Comparison of ENCODE assay signal across 11 cellular contexts in the genomic region with DNA sequence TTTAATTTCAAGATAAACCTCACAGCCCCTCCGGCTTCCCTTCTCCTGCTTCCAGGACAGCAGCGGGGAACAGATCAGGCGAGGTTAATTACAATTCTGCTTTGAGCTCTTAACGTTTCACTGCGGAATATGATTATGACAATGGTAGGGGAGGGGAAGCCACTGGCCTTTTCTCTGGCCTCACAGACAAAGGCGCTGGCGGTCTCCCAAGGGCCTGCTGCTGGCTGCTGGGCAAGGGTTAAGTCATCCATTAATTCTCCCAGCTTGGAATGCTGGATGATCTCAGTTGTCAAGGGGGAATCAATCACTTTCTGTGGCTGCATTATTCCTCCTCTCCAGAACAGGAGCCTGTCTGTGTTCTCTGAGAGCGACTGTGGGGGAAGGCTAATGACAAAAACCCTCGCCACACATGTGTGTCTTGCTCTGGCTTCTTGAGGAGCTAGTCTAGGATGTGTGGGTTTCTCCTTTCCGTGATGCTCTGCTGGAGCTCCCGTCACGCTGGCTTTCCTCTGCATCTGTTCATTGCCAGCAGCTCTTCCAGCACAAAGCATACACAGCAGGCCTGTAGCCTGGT.
DNase-seq lines count a peak whose midpoint lies in the region; ATAC-seq and TF ChIP-seq lines count a peak whose summit lies in the region.
"Had no signal": no experiment of that assay in that cellular context is flagged by ENCODE, and none has a peak within 500 bp of the region (broad histone marks: within the 10 kb centered on the region; RNA-seq: fewer than 3 reads in every experiment).

No MANE protein-coding gene starts in this region.

- H3K36me3 ChIP-seq in HUES64 (ENCODE audit: insufficient read depth, low read length) = peaks cover 15% of the 10 kb centered on the region

- H3K4me1 ChIP-seq in HUES64 (ENCODE audit: insufficient read depth, low read length) = 0 out of 2 replicates have a peak, but pooled peaks cover 4% of the 10 kb centered on the region

- peak overlapping the region; percentile 40; the same call in 1 of the 2 replicates for H3K27ac ChIP-seq in HUES64 (ENCODE audit: low read depth, low read length)

- DNase-seq in AG10803 (ENCODE audit: low read depth) (peak; percentile 88), cardiac fibroblast (ENCODE audit: low read depth in 2 of 2) (peak; percentile 62 to 65), NCI-H2029 treated with DMSO at 0.1 percent for 48 hours (lab: John Stamatoyannopoulos, UW) (no peak), NCI-H1105 (lab: John Stamatoyannopoulos, UW) (no peak), NK-92 (lab: John Stamatoyannopoulos, UW; ENCODE audit: unreplicated experiment) (no peak)
- no peak for DNase-seq in naive thymus-derived CD8-positive, alpha-beta T cell
- DNase-seq in natural killer cell treated with Interleukin-12 subunit alpha and Interleukin-12 subunit beta and Interleukin-15 and Interleukin-18, amount 100 ng/mL, for 72 hours (ENCODE audit: low spot score) = no peak
- DNase-seq: activated naive CD4-positive, alpha-beta T cell treated with anti-CD3 and anti-CD28 coated beads, Interleukin-2, amount 50 U/mL, for 16 hours; CD4-positive, CD25-positive, alpha-beta regulatory T cell had no signal

- peaks cover 44 to 63% (median 52%) of the 10 kb centered on the region in 4 donors for H3K4me1 Mint-ChIP-seq in naive thymus-derived CD8-positive, alpha-beta T cell
- peaks cover 0 to 21% of the 10 kb centered on the region in 2 donors for H3K4me1 Mint-ChIP-seq in natural killer cell treated with Interleukin-12 subunit alpha and Interleukin-12 subunit beta and Interleukin-15 and Interleukin-18, amount 100 ng/mL, for 72 hours (ENCODE audit: low read depth in 2 of 2)

- H3K9me3 ChIP-seq in HUES64 (ENCODE audit: insufficient read depth, low read depth, low read length) = no peaks in the 10 kb centered on the region

- POLR2A ChIA-PET in naive thymus-derived CD8-positive, alpha-beta T cell (lab: Charles Lee) = interaction anchor here (1.3 kb wide), 1 partner anchor 36 kb away, joined by 3 read pairs; no protein-coding TSS in a partner anchor

- no peaks in the 10 kb centered on the region for H3K9me3 Mint-ChIP-seq in naive thymus-derived CD8-positive, alpha-beta T cell
- H3K9me3 Mint-ChIP-seq in natural killer cell treated with Interleukin-12 subunit alpha and Interleukin-12 subunit beta and Interleukin-15 and Interleukin-18, amount 100 ng/mL, for 72 hours = no peaks in the 10 kb centered on the region
- H3K9me3 Mint-ChIP-seq: CD4-positive, CD25-positive, alpha-beta regulatory T cell had no signal

- H3K4me3 Mint-ChIP-seq in naive thymus-derived CD8-positive, alpha-beta T cell = peak overlapping the region in 7 of 10 donors; percentile 30 to 76 (median 57)
- no peak overlapping the region for H3K4me3 Mint-ChIP-seq in natural killer cell treated with Interleukin-12 subunit alpha and Interleukin-12 subunit beta and Interleukin-15 and Interleukin-18, amount 100 ng/mL, for 72 hours
- H3K4me3 Mint-ChIP-seq: CD4-positive, CD25-positive, alpha-beta regulatory T cell had no signal

- ATAC-seq in naive thymus-derived CD8-positive, alpha-beta T cell = no peak
- no peak for ATAC-seq in natural killer cell treated with Interleukin-12 subunit alpha and Interleukin-12 subunit beta and Interleukin-15 and Interleukin-18, amount 100 ng/mL, for 72 hours
- ATAC-seq: HCT116 had no signal

- TF ChIP-seq CTCF in AG10803 (conservative IDR thresholded peaks at IDR 0.05; ENCODE audit: low read length) = no peak
- no peak for TF ChIP-seq CTCF in cardiac fibroblast (IDR thresholded peaks at IDR 0.05; ENCODE audit: low read depth, low read length)

- H3K27me3 ChIP-seq in HUES64 (ENCODE audit: insufficient read depth, low read length) = no peaks in the 10 kb centered on the region

- 90% methylated on average over 12 of the region's 12 CpGs for WGBS in HUES64

- no peaks in the 10 kb centered on the region for H3K27me3 Mint-ChIP-seq in naive thymus-derived CD8-positive, alpha-beta T cell
- H3K27me3 Mint-ChIP-seq in natural killer cell treated with Interleukin-12 subunit alpha and Interleukin-12 subunit beta and Interleukin-15 and Interleukin-18, amount 100 ng/mL, for 72 hours = peaks cover 0 to 4% of the 10 kb centered on the region in 2 donors
- H3K27me3 Mint-ChIP-seq: CD4-positive, CD25-positive, alpha-beta regulatory T cell had no signal

- H3K36me3 Mint-ChIP-seq in naive thymus-derived CD8-positive, alpha-beta T cell = no peaks in the 10 kb centered on the region
- no peaks in the 10 kb centered on the region for H3K36me3 Mint-ChIP-seq in natural killer cell treated with Interleukin-12 subunit alpha and Interleukin-12 subunit beta and Interleukin-15 and Interleukin-18, amount 100 ng/mL, for 72 hours

- H3K4me3 ChIP-seq in AG10803 (ENCODE audit: low read length) (no peak overlapping the region), HUES64 (ENCODE audit: low read length) (no peak overlapping the region), cardiac fibroblast (replicated peaks in 1 of 2; ENCODE audit: low read depth in 2 of 2, low read length in 2 of 2) (no peak overlapping the region)

- H3K27ac Mint-ChIP-seq in naive thymus-derived CD8-positive, alpha-beta T cell = peak overlapping the region in 9 of 10 donors; percentile 35 to 88 (median 52)
- H3K27ac Mint-ChIP-seq in natural killer cell treated with Interleukin-12 subunit alpha and Interleukin-12 subunit beta and Interleukin-15 and Interleukin-18, amount 100 ng/mL, for 72 hours = no peak overlapping the region
- H3K27ac Mint-ChIP-seq: CD4-positive, CD25-positive, alpha-beta regulatory T cell had no signal

- H3K9ac ChIP-seq in HUES64 (ENCODE audit: low read depth, low read length) = no peak overlapping the region

Comparison
In these comparisons a context has a peak if more than half of its experiments do, and no peak if none do; other contexts are left out.
1. DNase-seq: peak in AG10803 (single experiment) and cardiac fibroblast (2 of 2); none in naive thymus-derived CD8-positive, alpha-beta T cell (0 of 10), NCI-H2029 treated with DMSO at 0.1 percent for 48 hours (single experiment), NCI-H1105 (single experiment), natural killer cell treated with Interleukin-12 subunit alpha and Interleukin-12 subunit beta and Interleukin-15 and Interleukin-18, amount 100 ng/mL, for 72 hours (single experiment) and NK-92 (single experiment).
2. H3K27ac Mint-ChIP-seq: peak in naive thymus-derived CD8-positive, alpha-beta T cell (9 of 10); none in natural killer cell treated with Interleukin-12 subunit alpha and Interleukin-12 subunit beta and Interleukin-15 and Interleukin-18, amount 100 ng/mL, for 72 hours (0 of 2).